Comparison of ENCODE assay signal across 8 cellular contexts in the genomic region with DNA sequence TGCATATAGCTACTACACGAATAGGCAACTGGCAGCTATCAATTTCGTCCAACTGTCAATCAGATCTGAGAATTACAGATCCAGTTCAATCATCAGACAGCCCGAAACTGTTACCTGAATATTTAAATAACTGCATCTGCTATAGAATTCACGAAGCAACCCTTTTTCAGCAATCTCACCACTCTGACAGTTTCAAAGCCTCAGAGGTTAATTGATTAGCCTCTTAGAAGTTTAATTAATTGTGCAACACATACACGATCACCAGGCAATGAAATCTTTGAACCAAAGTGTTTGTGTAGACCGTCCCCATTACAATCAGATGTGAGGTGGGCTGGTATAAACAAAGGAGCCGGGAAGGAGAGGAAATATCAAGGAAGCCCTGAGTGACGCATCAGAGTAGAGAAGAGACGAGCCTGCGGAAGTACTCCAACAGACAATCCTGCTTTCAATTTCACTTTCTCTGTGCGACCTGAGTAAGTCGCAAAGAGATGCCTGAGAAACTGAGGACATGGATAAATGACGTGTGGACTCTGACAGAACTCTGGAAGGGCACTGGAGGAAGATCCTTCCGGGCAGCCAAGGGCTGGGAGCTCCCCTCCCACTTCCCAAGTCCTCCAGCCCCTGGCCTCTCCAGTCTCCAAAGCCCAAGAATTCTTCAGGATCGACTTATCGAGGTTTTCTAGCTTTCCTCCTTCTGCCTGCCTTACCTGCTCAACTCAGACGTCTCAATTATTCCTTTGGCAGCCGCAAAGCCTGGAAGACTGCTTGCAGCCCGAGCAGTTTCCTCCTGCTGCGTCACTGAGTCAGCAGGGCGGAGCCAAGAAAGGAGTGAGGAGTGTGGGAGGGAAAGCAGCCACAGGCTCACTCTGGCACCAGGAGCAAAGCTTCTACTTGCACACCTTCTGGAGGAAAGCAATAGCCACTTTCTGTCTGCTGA. TPM values are rescaled to one million over a fixed set of nuclear protein-coding genes. Genes with fewer than 3 reads are reported as not detected.
DNase-seq lines count a peak whose midpoint lies in the region; ATAC-seq and TF ChIP-seq lines count a peak whose summit lies in the region.

A gene with protein sequence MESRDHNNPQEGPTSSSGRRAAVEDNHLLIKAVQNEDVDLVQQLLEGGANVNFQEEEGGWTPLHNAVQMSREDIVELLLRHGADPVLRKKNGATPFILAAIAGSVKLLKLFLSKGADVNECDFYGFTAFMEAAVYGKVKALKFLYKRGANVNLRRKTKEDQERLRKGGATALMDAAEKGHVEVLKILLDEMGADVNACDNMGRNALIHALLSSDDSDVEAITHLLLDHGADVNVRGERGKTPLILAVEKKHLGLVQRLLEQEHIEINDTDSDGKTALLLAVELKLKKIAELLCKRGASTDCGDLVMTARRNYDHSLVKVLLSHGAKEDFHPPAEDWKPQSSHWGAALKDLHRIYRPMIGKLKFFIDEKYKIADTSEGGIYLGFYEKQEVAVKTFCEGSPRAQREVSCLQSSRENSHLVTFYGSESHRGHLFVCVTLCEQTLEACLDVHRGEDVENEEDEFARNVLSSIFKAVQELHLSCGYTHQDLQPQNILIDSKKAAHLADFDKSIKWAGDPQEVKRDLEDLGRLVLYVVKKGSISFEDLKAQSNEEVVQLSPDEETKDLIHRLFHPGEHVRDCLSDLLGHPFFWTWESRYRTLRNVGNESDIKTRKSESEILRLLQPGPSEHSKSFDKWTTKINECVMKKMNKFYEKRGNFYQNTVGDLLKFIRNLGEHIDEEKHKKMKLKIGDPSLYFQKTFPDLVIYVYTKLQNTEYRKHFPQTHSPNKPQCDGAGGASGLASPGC (minus strand): TSS at position 797 of the 937 bp plus-strand sequence. CDS start 2,450 bp downstream, outside the sequence.

- H3K27ac ChIP-seq in HUES6 (ENCODE audit: low read depth, low read length) = no peak within 1 kb of the TSS
- H3K27ac ChIP-seq in body of pancreas = peak within 1 kb of the TSS; percentile 61 to 93 (median 84)

- H3K4me1 ChIP-seq in HUES6 (ENCODE audit: control insufficient read depth, insufficient read depth, low read length) (peaks cover 13% of the 10 kb centered on the region), body of pancreas (peaks cover 22% of the 10 kb centered on the region)

- no peak for TF ChIP-seq CTCF in body of pancreas (IDR thresholded peaks at IDR 0.05)

- peak within 1 kb of the TSS; percentile 99 for H3K27ac Mint-ChIP-seq in T-helper 2 cell treated with Interferon-gamma antibody and Interleukin-4, amounts not matched to agents 5 μg/mL and 100 μg/mL, for 36 hours

- WGBS in body of pancreas, 2 donors = 1 to 2% methylated on average over 21 of the region's 21 CpGs

- peak within 1 kb of the TSS; percentile 94 for H3K4me3 Mint-ChIP-seq in T-helper 2 cell treated with Interferon-gamma antibody and Interleukin-4, amounts not matched to agents 5 μg/mL and 100 μg/mL, for 36 hours

- H3K36me3 ChIP-seq in HUES6 (ENCODE audit: control insufficient read depth, insufficient read depth, low read length) (no peaks in the 10 kb centered on the region), body of pancreas (replicated peaks in 1 of 2; ENCODE audit: insufficient read depth in 1 of 2, low read depth in 2 of 2) (no peaks in the 10 kb centered on the region)

- peaks cover 13% of the 10 kb centered on the region for H3K36me3 Mint-ChIP-seq in T-helper 2 cell treated with Interferon-gamma antibody and Interleukin-4, amounts not matched to agents 5 μg/mL and 100 μg/mL, for 36 hours (ENCODE audit: low read depth)

- no peaks in the 10 kb centered on the region for H3K9me3 Mint-ChIP-seq in T-helper 2 cell treated with Interferon-gamma antibody and Interleukin-4, amounts not matched to agents 5 μg/mL and 100 μg/mL, for 36 hours

- H3K4me3 ChIP-seq in HUES6 (ENCODE audit: low read depth, low read length) = peak within 1 kb of the TSS; percentile 58
- peak within 1 kb of the TSS; percentile 3 to 40 for H3K4me3 ChIP-seq in body of pancreas
- H3K4me3 ChIP-seq in iPS-11a (ENCODE audit: low read depth, low read length) = peak within 1 kb of the TSS; percentile 42

- peak; percentile 92 for ATAC-seq in GM21447 (IDR thresholded peaks at IDR 0.05; ENCODE audit: unreplicated experiment)
- peak; percentile 92 for ATAC-seq in body of pancreas
- ATAC-seq in sciatic nerve = peak; percentile 96

- intact Hi-C loops in body of pancreas (cut with DNase I) = no loop called here
- intact Hi-C loops in sciatic nerve (cut with DNase I) = no loop called here

- TF ChIP-seq POLR2A in body of pancreas (IDR thresholded peaks at IDR 0.05) = peak in 2 of 3 donors; percentile 74 to 78

- DNase-seq in Daoy (ENCODE audit: low read depth) (peak; percentile 77), body of pancreas (peak; percentile 73 to 82 (median 80)), sciatic nerve (ENCODE audit: low spot score) (peak; percentile 88), NCI-H524 treated with DMSO at 0.1 percent for 48 hours (lab: John Stamatoyannopoulos, UW) (no peak)
- DNase-seq in T-helper 2 cell treated with Interferon-gamma antibody and Interleukin-4, amounts not matched to agents 5 μg/mL and 100 μg/mL, for 36 hours (ENCODE audit: low spot score) = peak; percentile 40

- peaks cover 23% of the 10 kb centered on the region for H3K4me1 Mint-ChIP-seq in T-helper 2 cell treated with Interferon-gamma antibody and Interleukin-4, amounts not matched to agents 5 μg/mL and 100 μg/mL, for 36 hours (ENCODE audit: low read depth)

- peak within 1 kb of the TSS; percentile 47 for H3K9ac ChIP-seq in HUES6 (ENCODE audit: low read length)

- peaks cover 8% of the 10 kb centered on the region; the same call in 1 of the 2 replicates for H3K9me3 ChIP-seq in HUES6 (ENCODE audit: control insufficient read depth, insufficient read depth, low read depth, low read length)
- no peaks in the 10 kb centered on the region for H3K9me3 ChIP-seq in body of pancreas

- H3K27me3 Mint-ChIP-seq in T-helper 2 cell treated with Interferon-gamma antibody and Interleukin-4, amounts not matched to agents 5 μg/mL and 100 μg/mL, for 36 hours (ENCODE audit: low read depth) = peaks cover 12% of the 10 kb centered on the region

- H3K27me3 ChIP-seq in HUES6 (ENCODE audit: control insufficient read depth, insufficient read depth, low read length) (no peaks in the 10 kb centered on the region), body of pancreas (no peaks in the 10 kb centered on the region)

RNA-seq across cellular contexts. Expression of the gene that starts here (rescaled TPM):
- 5.6 and 6.5 TPM in 2 replicates for total RNA-seq in Daoy (2014; rRNA removed; shearing (Covaris generic))
- total RNA-seq in body of pancreas (1 to 10 TPM in 1 of 2 donors, under 1 TPM in 1; 0.33 to 6.0 TPM), sciatic nerve (11.6 TPM)
